Comparison of ENCODE assay signal across 8 cellular contexts in the genomic region with DNA sequence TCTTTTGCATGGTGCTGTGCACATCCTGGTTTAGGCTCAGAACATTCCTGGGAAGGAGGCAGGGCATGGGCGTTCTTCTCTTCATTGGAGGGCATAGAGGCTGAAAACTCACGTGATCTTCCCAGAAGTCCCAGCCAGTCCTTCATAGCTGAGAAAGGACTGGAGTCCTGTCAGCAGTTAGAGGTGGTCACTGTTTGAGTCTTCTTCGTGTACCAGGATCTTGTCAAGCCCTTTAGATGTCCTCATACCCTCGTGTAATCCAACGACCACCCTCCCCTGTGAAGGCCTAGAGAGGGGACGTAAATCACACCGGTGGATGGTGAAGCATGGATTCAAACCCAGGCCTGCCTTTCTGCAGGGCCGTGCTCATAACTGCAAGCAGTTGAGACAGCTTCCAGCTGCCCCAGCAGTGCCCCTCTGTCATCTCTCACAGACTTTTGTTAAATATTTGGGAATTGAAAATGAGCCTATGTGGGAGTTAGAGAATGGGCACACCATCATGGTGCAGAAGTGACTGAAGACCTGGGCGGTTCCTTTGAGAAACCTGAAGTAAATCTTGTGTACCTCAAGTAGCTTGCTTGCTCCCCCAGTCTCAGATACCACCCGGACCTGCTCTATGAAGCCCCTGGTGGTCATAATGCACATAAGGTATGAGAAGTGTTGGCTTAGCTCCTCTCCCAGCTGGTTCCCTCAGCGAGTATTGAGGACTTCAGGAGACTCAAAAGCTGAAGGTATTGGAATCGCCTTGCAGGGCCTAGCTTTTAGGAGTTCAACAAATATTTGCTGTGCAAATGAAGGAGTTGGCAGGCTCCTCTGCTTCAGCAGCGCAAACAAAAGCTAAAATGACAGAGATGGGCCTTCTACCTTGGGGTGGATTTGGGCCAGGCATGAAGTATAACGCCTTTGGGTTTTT. TPM values are rescaled to one million over a fixed set of nuclear protein-coding genes. Genes with fewer than 3 reads are reported as not detected.
DNase-seq lines count a peak whose midpoint lies in the region; ATAC-seq and TF ChIP-seq lines count a peak whose summit lies in the region.

No MANE protein-coding gene starts in this region.

- peak overlapping the region; percentile 95 for H3K4me3 ChIP-seq in neural progenitor cell

- POLR2A ChIA-PET in activated CD4-positive, alpha-beta T cell treated with anti-CD3 and anti-CD28 coated beads for 36 hours (lab: Charles Lee), result interaction anchor here (0.7 kb wide), 1 partner anchor 132 kb away, joined by 3 read pairs; no protein-coding TSS in a partner anchor

- H4K20me1 ChIP-seq in neural progenitor cell (ENCODE audit: low read depth), result peaks cover 6% of the 10 kb centered on the region

- ATAC-seq in activated CD4-positive, alpha-beta T cell treated with anti-CD3 and anti-CD28 coated beads for 36 hours, result peak; percentile 59
- ATAC-seq in HG03565 (IDR thresholded peaks at IDR 0.05; ENCODE audit: unreplicated experiment) (no peak), HG03378 (IDR thresholded peaks at IDR 0.05; ENCODE audit: unreplicated experiment) (no peak)

- CTCF ChIA-PET in activated CD4-positive, alpha-beta T cell treated with anti-CD3 and anti-CD28 coated beads for 36 hours (lab: Charles Lee), result interaction anchor here (0.5 to 4.2 kb wide), 43 partner anchors 8 to 549 kb away, joined by 3 to 44 read pairs (median 4); a partner anchor contains a TSS

- no peaks in the 10 kb centered on the region for H3K36me3 ChIP-seq in neural progenitor cell

- peaks cover 8% of the 10 kb centered on the region for H3K27me3 Mint-ChIP-seq in activated CD4-positive, alpha-beta T cell treated with anti-CD3 and anti-CD28 coated beads for 36 hours
- H3K27me3 Mint-ChIP-seq in neural progenitor cell (ENCODE audit: insufficient read depth, low read depth), result peaks cover 28% of the 10 kb centered on the region

- H3K27ac ChIP-seq in neural progenitor cell, result no peak overlapping the region

- no peak overlapping the region for H3K9ac ChIP-seq in neural progenitor cell

- H3K27me3 ChIP-seq in neural progenitor cell, result peaks cover 40% of the 10 kb centered on the region

- H3K27ac Mint-ChIP-seq in activated CD4-positive, alpha-beta T cell treated with anti-CD3 and anti-CD28 coated beads for 36 hours, result peak overlapping the region; percentile 43
- no peak overlapping the region for H3K27ac Mint-ChIP-seq in neural progenitor cell

- H3K36me3 Mint-ChIP-seq in activated CD4-positive, alpha-beta T cell treated with anti-CD3 and anti-CD28 coated beads for 36 hours (ENCODE audit: low read depth), result peaks cover 4% of the 10 kb centered on the region
- no peaks in the 10 kb centered on the region for H3K36me3 Mint-ChIP-seq in neural progenitor cell

- no peaks in the 10 kb centered on the region for H3K9me3 ChIP-seq in neural progenitor cell (ENCODE audit: low read depth)

- H3F3A ChIP-seq in neural progenitor cell (ENCODE audit: low read depth), result peaks cover 12% of the 10 kb centered on the region

- H3K9me3 Mint-ChIP-seq in activated CD4-positive, alpha-beta T cell treated with anti-CD3 and anti-CD28 coated beads for 36 hours (ENCODE audit: low read depth), result peaks cover 8% of the 10 kb centered on the region
- peaks cover 4% of the 10 kb centered on the region for H3K9me3 Mint-ChIP-seq in neural progenitor cell

- intact Hi-C loops in activated CD4-positive, alpha-beta T cell treated with anti-CD3 and anti-CD28 coated beads for 36 hours (cut with DNase I, micrococcal nuclease), result loop anchor here (2.0 to 5.0 kb wide), 6 partner anchors 47 to 327 kb away; a partner anchor contains a TSS

- peaks cover 6% of the 10 kb centered on the region for H3K4me1 ChIP-seq in neural progenitor cell

- peak; percentile 45 for DNase-seq in SIG-M5 treated with dmso at 0.1 percent for 504 hours (lab: John Stamatoyannopoulos, UW; ENCODE audit: unreplicated experiment)
- no peak for DNase-seq in SIG-M5 (lab: John Stamatoyannopoulos, UW)
- peak; percentile 89 for DNase-seq in NAMALWA (ENCODE audit: low spot score)
- DNase-seq in activated CD4-positive, alpha-beta T cell treated with anti-CD3 and anti-CD28 coated beads for 36 hours, result peak; percentile 61
- DNase-seq in effector CD4-positive, alpha-beta T cell, result peak; percentile 38
- DNase-seq in neural progenitor cell (ENCODE audit: low spot score), result peak; percentile 52

- H3K4me1 Mint-ChIP-seq in activated CD4-positive, alpha-beta T cell treated with anti-CD3 and anti-CD28 coated beads for 36 hours, result peaks cover 39% of the 10 kb centered on the region
- H3K4me1 Mint-ChIP-seq in neural progenitor cell, result peaks cover 14% of the 10 kb centered on the region

- TF ChIP-seq CTCF in neural progenitor cell (IDR thresholded peaks at IDR 0.05), result peak; percentile 52

- peak overlapping the region; percentile 82 for H3K4me3 Mint-ChIP-seq in activated CD4-positive, alpha-beta T cell treated with anti-CD3 and anti-CD28 coated beads for 36 hours
- H3K4me3 Mint-ChIP-seq in neural progenitor cell, result peak overlapping the region; percentile 91

- no peak overlapping the region for H2AFZ ChIP-seq in neural progenitor cell (replicated peaks)

- peak overlapping the region; percentile 82 for H3K4me2 ChIP-seq in neural progenitor cell

- no peaks in the 10 kb centered on the region for H3K79me2 ChIP-seq in neural progenitor cell (ENCODE audit: low read depth)

RNA-seq across cellular contexts. Expression of a gene that starts 1.4 kb away (rescaled TPM):
- 1 to 10 TPM; 8.1 to 9.3 TPM for total RNA-seq in activated CD4-positive, alpha-beta T cell treated with anti-CD3 and anti-CD28 coated beads for 36 hours
- 2.1 and 8.1 TPM in 2 replicates for total RNA-seq in neural progenitor cell (ENCODE audit: low replicate concordance)
